8 cellular contexts compared by ENCODE assay signal in genomic region chr15:75738647-75739325, GRCh38.
DNase-seq lines count a peak whose midpoint lies in the region; ATAC-seq and FAIRE-seq lines count a peak whose summit lies in the region.

No MANE protein-coding gene starts in this region.

- FAIRE-seq in GM19239 (lab: Jason Lieb, UNC): peak; percentile 90

- peak; percentile 93 for ATAC-seq in HG03432 (IDR thresholded peaks at IDR 0.05; ENCODE audit: unreplicated experiment)

- peak overlapping the region; percentile 32 for H3K27ac ChIP-seq in cingulate gyrus (ENCODE audit: low read depth, low read length)

- DNase-seq in AG20443 (ENCODE audit: low spot score) (peak; percentile 98), GM19239 (ENCODE audit: insufficient read length, low spot score) (peak; percentile 97), NCI-H510A (lab: John Stamatoyannopoulos, UW) (peak; percentile 79), left kidney (ENCODE audit: low read depth, low spot score) (peak; percentile 98)
- peak; percentile 86 to 90 for DNase-seq in activated CD4-positive, alpha-beta T cell treated with anti-CD3 and anti-CD28 coated beads for 4 hours
- peak; percentile 76 to 90 (median 82) for DNase-seq in stimulated activated CD4-positive, alpha-beta T cell treated with anti-CD3 and anti-CD28 coated beads, Interleukin-1b, Interleukin-23, amount 100 ng/mL, for 24 hours (ENCODE audit: low read depth in 4 of 4, low spot score in 1 of 4)

Comparison
In these comparisons a context has a peak if more than half of its experiments do, and no peak if none do; other contexts are left out.
1. Peak in every context shown above with its lines: DNase-seq, ATAC-seq and H3K27ac ChIP-seq.